ENCODE assay signal across 9 cellular contexts in genomic region chr20:44217342-44218092, GRCh38. TPM values are rescaled to one million over a fixed set of nuclear protein-coding genes. Genes with fewer than 3 reads are reported as not detected.
DNase-seq lines count a peak whose midpoint lies in the region; ATAC-seq and TF ChIP-seq lines count a peak whose summit lies in the region.
"Had no signal": no experiment of that assay in that cellular context is flagged by ENCODE, and none has a peak within 500 bp of the region (broad histone marks: within the 10 kb centered on the region; RNA-seq: fewer than 3 reads in every experiment).

No MANE protein-coding gene starts in this region.

- peak; percentile 43 for DNase-seq in AG09319 (ENCODE audit: extremely low read depth, low read depth)
- DNase-seq in H4 (ENCODE audit: low spot score) = peak; percentile 60
- peak; percentile 79 for DNase-seq in NCI-H510A treated with DMSO at 0.1 percent for 48 hours (lab: John Stamatoyannopoulos, UW)
- DNase-seq in activated CD4-positive, alpha-beta T cell treated with anti-CD3 and anti-CD28 coated beads, Interleukin-2, amount 50 U/mL, for 1 hour = peak; percentile 60
- DNase-seq in ecto neural progenitor cell (ENCODE audit: low spot score) = peak; percentile 76
- DNase-seq in medulla oblongata (ENCODE audit: extremely low spot score) = peak; percentile 79
- DNase-seq in stimulated activated CD8-positive, alpha-beta memory T cell treated with anti-CD3 and anti-CD28 coated beads, Interleukin-4, amount 100 ng/mL, for 1 hour (ENCODE audit: low read depth in 2 of 2, low spot score in 1 of 2) = peak; percentile 36 to 51

- peak; percentile 95 for TF ChIP-seq CTCF in AG09319 (IDR thresholded peaks at IDR 0.05; ENCODE audit: low read depth, low read length)

- no peak for ATAC-seq in GM21717 (IDR thresholded peaks at IDR 0.05; ENCODE audit: unreplicated experiment)

RNA-seq across cellular contexts. Expression of gene OSER1, which starts 6.9 kb away (rescaled TPM):
- 57.7 and 76.0 TPM in 2 replicates for total RNA-seq in H4 (2014; rRNA removed; shearing (Covaris generic))

RNA-seq across cellular contexts. Expression of gene GDAP1L1, which starts 29.6 kb away (rescaled TPM):
- 0.08 TPM in 1 of 2 replicates, not detected in the other for total RNA-seq in H4 (2014; rRNA removed; shearing (Covaris generic))
- total RNA-seq: subcutaneous adipose tissue had no signal

RNA-seq across cellular contexts. Expression of gene JPH2, which starts 30.5 kb away (rescaled TPM):
- 0.15 TPM in 1 of 2 replicates, not detected in the other for total RNA-seq in H4 (2014; rRNA removed; shearing (Covaris generic))
